ENCODE assay signal across 12 cellular contexts in genomic region chr2:197208841-197209240, GRCh38.
DNase-seq lines count a peak whose midpoint lies in the region; ATAC-seq and TF ChIP-seq lines count a peak whose summit lies in the region.
"Had no signal": no experiment of that assay in that cellular context is flagged by ENCODE, and none has a peak within 500 bp of the region (broad histone marks: within the 10 kb centered on the region; RNA-seq: fewer than 3 reads in every experiment).

No MANE protein-coding gene starts in this region.

- H3K36me3 Mint-ChIP-seq in activated naive CD4-positive, alpha-beta T cell treated with anti-CD3 and anti-CD28 coated beads, Interleukin-2, amount 50 U/mL, for 24 hours = peaks cover 3% of the 10 kb centered on the region
- peaks cover 38% of the 10 kb centered on the region for H3K36me3 Mint-ChIP-seq in activated T-helper 17 cell treated with anti-CD3 and anti-CD28 coated beads, Interleukin-2, amount 50 U/mL, for 72 hours (ENCODE audit: low read depth)
- no peaks in the 10 kb centered on the region for H3K36me3 Mint-ChIP-seq in WTC11

- intact Hi-C loops in upper lobe of right lung (cut with DNase I) = no loop called here

- no peaks in the 10 kb centered on the region for H3K36me3 ChIP-seq in upper lobe of right lung
- H3K36me3 ChIP-seq: ovary had no signal

- H3K4me1 Mint-ChIP-seq in activated naive CD4-positive, alpha-beta T cell treated with anti-CD3 and anti-CD28 coated beads, Interleukin-2, amount 50 U/mL, for 24 hours = peaks cover 98% of the 10 kb centered on the region
- peaks cover 87% of the 10 kb centered on the region for H3K4me1 Mint-ChIP-seq in activated T-helper 17 cell treated with anti-CD3 and anti-CD28 coated beads, Interleukin-2, amount 50 U/mL, for 72 hours
- H3K4me1 Mint-ChIP-seq in WTC11 = no peaks in the 10 kb centered on the region

- no peaks in the 10 kb centered on the region for H3K9me3 Mint-ChIP-seq in activated naive CD4-positive, alpha-beta T cell treated with anti-CD3 and anti-CD28 coated beads, Interleukin-2, amount 50 U/mL, for 24 hours
- H3K9me3 Mint-ChIP-seq in activated T-helper 17 cell treated with anti-CD3 and anti-CD28 coated beads, Interleukin-2, amount 50 U/mL, for 72 hours = no peaks in the 10 kb centered on the region
- H3K9me3 Mint-ChIP-seq in WTC11 = no peaks in the 10 kb centered on the region

- ATAC-seq in activated T-helper 17 cell treated with anti-CD3 and anti-CD28 coated beads, Interleukin-2, amount 50 U/mL, for 72 hours (replicated peaks) = no peak
- ATAC-seq in upper lobe of right lung = no peak
- ATAC-seq in WTC11 = no peak
- ATAC-seq: foreskin keratinocyte had no signal

- H3K4me3 Mint-ChIP-seq in activated naive CD4-positive, alpha-beta T cell treated with anti-CD3 and anti-CD28 coated beads, Interleukin-2, amount 50 U/mL, for 24 hours = peak overlapping the region; percentile 75
- peak overlapping the region; percentile 76 for H3K4me3 Mint-ChIP-seq in activated T-helper 17 cell treated with anti-CD3 and anti-CD28 coated beads, Interleukin-2, amount 50 U/mL, for 72 hours
- no peak overlapping the region for H3K4me3 Mint-ChIP-seq in WTC11

- TF ChIP-seq CTCF in upper lobe of right lung (IDR thresholded peaks at IDR 0.05) (no peak), WTC11 (IDR thresholded peaks at IDR 0.05) (no peak)

- H3K27ac Mint-ChIP-seq in activated naive CD4-positive, alpha-beta T cell treated with anti-CD3 and anti-CD28 coated beads, Interleukin-2, amount 50 U/mL, for 24 hours = peak overlapping the region; percentile 99
- H3K27ac Mint-ChIP-seq in activated T-helper 17 cell treated with anti-CD3 and anti-CD28 coated beads, Interleukin-2, amount 50 U/mL, for 72 hours = peak overlapping the region; percentile 98
- H3K27ac Mint-ChIP-seq in WTC11 = no peak overlapping the region

- H3K9me3 ChIP-seq in upper lobe of right lung = no peaks in the 10 kb centered on the region
- H3K9me3 ChIP-seq: ovary had no signal

- H3K27me3 Mint-ChIP-seq in activated naive CD4-positive, alpha-beta T cell treated with anti-CD3 and anti-CD28 coated beads, Interleukin-2, amount 50 U/mL, for 24 hours = no peaks in the 10 kb centered on the region
- H3K27me3 Mint-ChIP-seq in activated T-helper 17 cell treated with anti-CD3 and anti-CD28 coated beads, Interleukin-2, amount 50 U/mL, for 72 hours = no peaks in the 10 kb centered on the region
- no peaks in the 10 kb centered on the region; the same call in 1 of the 2 replicates for H3K27me3 Mint-ChIP-seq in WTC11 (ENCODE audit: low read depth)

- CTCF ChIA-PET in WTC11 (lab: Charles Lee) = no interaction called here

- no peak overlapping the region for H3K4me3 ChIP-seq in upper lobe of right lung
- H3K4me3 ChIP-seq: ovary had no signal

- H3K4me1 ChIP-seq in upper lobe of right lung = peaks cover 74% of the 10 kb centered on the region
- H3K4me1 ChIP-seq: foreskin keratinocyte had no signal

- H3K27ac ChIP-seq in upper lobe of right lung = peak overlapping the region; percentile 72
- H3K27ac ChIP-seq: foreskin keratinocyte, ovary had no signal

- no peak for DNase-seq in activated naive CD4-positive, alpha-beta T cell (lab: John Stamatoyannopoulos, UW)
- DNase-seq in kidney tubule cell (ENCODE audit: low spot score) = peak; percentile 64
- DNase-seq in upper lobe of right lung = no peak
- no peak for DNase-seq in NCI-H187 treated with DMSO at 0.1 percent for 48 hours (lab: John Stamatoyannopoulos, UW)
- no peak for DNase-seq in WTC11 (ENCODE audit: low spot score)
- no peak for DNase-seq in AG20443 (ENCODE audit: low spot score)
- DNase-seq: NCI-H146; ovary; stimulated activated CD4-positive, alpha-beta T cell treated with anti-CD3 and anti-CD28 coated beads, Interleukin-4, amount 100 ng/mL, for 24 hours had no signal

- POLR2A ChIA-PET in WTC11 (lab: Charles Lee) = no interaction called here

- H3K27me3 ChIP-seq in upper lobe of right lung = no peaks in the 10 kb centered on the region
- H3K27me3 ChIP-seq: foreskin keratinocyte, ovary had no signal

TF ChIP-seq in WTC11, 78 proteins besides CTCF, POLR2A, EP300 and RAD21 (continues in another document):
- no peak for TF ChIP-seq PRDM15 (CRISPR knock-in tag; IDR thresholded peaks at IDR 0.05)
- TF ChIP-seq NFATC4 (CRISPR knock-in tag; IDR thresholded peaks at IDR 0.05) = no peak
- TF ChIP-seq JAZF1 (CRISPR knock-in tag; IDR thresholded peaks at IDR 0.05) = no peak
- no peak for TF ChIP-seq NR1H2 (CRISPR knock-in tag; IDR thresholded peaks at IDR 0.05)
- no peak for TF ChIP-seq RELA (CRISPR knock-in tag; IDR thresholded peaks at IDR 0.05; ENCODE audit: borderline replicate concordance)
- no peak for TF ChIP-seq CDX4 (CRISPR knock-in tag; IDR thresholded peaks at IDR 0.05; ENCODE audit: borderline replicate concordance)
- TF ChIP-seq AFF4 (CRISPR knock-in tag; IDR thresholded peaks at IDR 0.05; ENCODE audit: borderline replicate concordance) = no peak
- no peak for TF ChIP-seq FOXP1 (CRISPR knock-in tag; IDR thresholded peaks at IDR 0.05; ENCODE audit: borderline replicate concordance)
- no peak for TF ChIP-seq PREB (CRISPR knock-in tag; IDR thresholded peaks at IDR 0.05; ENCODE audit: borderline replicate concordance)
- TF ChIP-seq ATF1 (CRISPR knock-in tag; IDR thresholded peaks at IDR 0.05) = no peak
